24 cellular contexts compared by ENCODE assay signal in the genomic region with DNA sequence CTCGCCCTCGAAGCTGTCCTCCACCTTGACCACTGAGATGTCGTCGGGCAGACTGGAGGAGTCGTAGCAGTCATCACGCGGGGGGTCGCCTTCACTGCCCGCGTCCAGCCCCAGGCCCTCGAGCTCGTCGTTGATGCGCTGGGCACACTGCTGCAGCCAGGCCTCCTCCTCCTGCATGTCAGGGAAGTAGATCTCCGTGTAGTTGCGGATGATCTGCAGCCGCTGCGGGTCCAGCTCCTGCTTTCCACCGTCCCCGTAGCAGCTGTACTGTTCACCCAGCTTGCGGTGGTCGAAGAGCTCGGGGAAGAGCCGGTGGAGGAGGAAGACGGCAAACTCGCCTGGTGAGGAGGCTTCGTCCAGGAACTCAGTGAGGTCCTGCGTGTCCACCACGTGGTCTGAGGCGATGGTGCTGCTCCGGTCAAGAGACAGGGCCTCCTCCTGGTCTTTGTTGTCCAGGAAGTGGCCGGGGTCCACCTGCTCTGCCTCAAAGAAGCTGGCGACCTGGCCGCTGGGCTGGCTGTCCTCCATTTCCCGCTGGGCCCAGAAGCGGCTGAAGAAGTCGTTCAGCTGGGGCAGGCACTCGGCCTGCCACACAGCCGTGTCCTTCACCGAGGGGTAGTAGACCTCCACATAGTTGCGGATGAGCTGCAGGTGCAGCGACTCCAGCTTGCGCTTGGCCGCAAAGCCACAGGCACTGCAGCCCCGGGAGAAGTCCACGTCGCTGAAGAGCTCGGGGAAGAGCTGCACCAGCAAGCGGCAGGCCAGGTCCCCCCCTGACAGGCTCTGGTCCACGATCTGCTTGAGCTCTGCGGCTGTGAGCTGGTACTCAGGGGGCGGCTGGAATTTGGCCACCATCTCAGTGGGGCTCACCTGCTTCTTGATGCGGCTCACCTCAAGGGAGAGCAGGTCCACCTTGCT.
"Had no signal": no experiment of that assay in that cellular context is flagged by ENCODE, and none has a peak within 500 bp of the region (broad histone marks: within the 10 kb centered on the region; RNA-seq: fewer than 3 reads in every experiment).

No MANE protein-coding gene starts in this region.

- ATAC-seq: foreskin keratinocyte, gastroesophageal sphincter, heart left ventricle, left colon, left lobe of liver, lower lobe of right lung, mucosa of descending colon had no signal

- H3K27ac ChIP-seq: colonic mucosa, dorsolateral prefrontal cortex, esophagus muscularis mucosa, foreskin keratinocyte, gastroesophageal sphincter, heart left ventricle, hepatocyte, left ventricle myocardium inferior, lower lobe of right lung had no signal

- H3K4me3 ChIP-seq: colonic mucosa, dorsolateral prefrontal cortex, esophagus muscularis mucosa, gastroesophageal sphincter, heart left ventricle, hepatocyte, left ventricle myocardium inferior, lower lobe of right lung, mucosa of descending colon had no signal

- H3K4me3 Mint-ChIP-seq: immature natural killer cell, mesothelial cell of epicardium, naive B cell had no signal

- H3K9me3 ChIP-seq: colonic mucosa, esophagus muscularis mucosa, gastroesophageal sphincter, heart left ventricle, left ventricle myocardium inferior, lower lobe of right lung, mucosa of descending colon had no signal

- H3K27me3 ChIP-seq: colonic mucosa, dorsolateral prefrontal cortex, esophagus muscularis mucosa, foreskin keratinocyte, gastroesophageal sphincter, heart left ventricle, hepatocyte had no signal

- H3K27me3 Mint-ChIP-seq: naive B cell had no signal

- H3K4me1 ChIP-seq: colonic mucosa, foreskin keratinocyte, gastroesophageal sphincter had no signal

- H3K36me3 Mint-ChIP-seq: immature natural killer cell, naive B cell had no signal

- H3K36me3 ChIP-seq: colonic mucosa had no signal

- H3K27ac Mint-ChIP-seq: immature natural killer cell, mesothelial cell of epicardium had no signal

- H3K9me3 Mint-ChIP-seq: immature natural killer cell, mesothelial cell of epicardium, naive B cell had no signal

- DNase-seq: colonic mucosa; cortex of kidney; dermis blood vessel endothelial cell; dorsolateral prefrontal cortex; effector CD4-positive, alpha-beta T cell; effector memory CD4-positive, alpha-beta T cell; foreskin keratinocyte; heart left ventricle; hypothalamus; immature natural killer cell; islet precursor cell; kidney; kidney glomerular epithelial cell; left colon; left ventricle myocardium inferior; lower lobe of right lung; mesenchymal stem cell; mucosa of descending colon; naive B cell had no signal
